Comparison of ENCODE assay signal across 1 cellular context in the genomic region with DNA sequence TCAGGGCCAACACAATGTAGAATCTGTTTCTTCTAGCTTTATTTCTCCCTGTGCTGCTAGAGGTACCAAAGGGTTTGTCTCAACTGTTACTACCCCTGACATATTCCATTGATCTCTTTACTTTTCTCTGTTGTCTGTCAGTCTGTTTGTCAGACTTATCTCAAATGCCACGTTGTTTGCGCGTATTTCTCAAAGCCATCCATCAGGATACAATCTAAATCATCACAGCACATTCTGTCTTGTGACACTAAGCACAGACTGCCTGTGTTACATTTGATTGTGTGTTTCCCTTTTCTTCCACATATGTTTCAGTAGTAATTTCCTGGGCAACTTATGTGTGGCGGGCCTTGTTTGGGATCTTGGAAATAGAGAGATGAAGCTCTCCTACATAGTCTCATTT.
TF ChIP-seq lines count a peak whose summit lies in the region.

No MANE protein-coding gene starts in this region.

TF ChIP-seq in K562, 482 proteins besides CTCF, POLR2A, EP300 and RAD21 (continued from another document and continues in another):
- TF ChIP-seq CHD2 (IDR thresholded peaks at IDR 0.05; ENCODE audit: low read depth, low read length) (no peak), MITF (IDR thresholded peaks at IDR 0.05) (peak; percentile 63; the same call in 1 of the 2 replicates), NFIC (IDR thresholded peaks at IDR 0.05) (no peak; the same call in 1 of the 2 replicates), MTA2 (IDR thresholded peaks at IDR 0.05; ENCODE audit: low read depth) (peak; percentile 81), ZNF24 (IDR thresholded peaks at IDR 0.05) (no peak), HDAC1 (IDR thresholded peaks at IDR 0.05) (0 out of 4 replicates have a peak, but pooled peaks of 1 of the 2 experiments have one; percentile 11), SETDB1 (IDR thresholded peaks at IDR 0.05; ENCODE audit: low read length) (no peak), SRSF7 (optimal IDR thresholded peaks at IDR 0.05; ENCODE audit: low read depth, low read length) (no peak), ETV6 (IDR thresholded peaks at IDR 0.05; ENCODE audit: borderline replicate concordance in 1 of 2, low read depth in 2 of 2, low read length in 1 of 2) (no peak), ETV6 (CRISPR knock-in tag; IDR thresholded peaks at IDR 0.05; ENCODE audit: borderline replicate concordance) (no peak), PRPF4 (IDR thresholded peaks at IDR 0.05; ENCODE audit: insufficient read depth, low read depth, low read length, poor library complexity, severe bottlenecking) (no peak), FOXK2 (conservative IDR thresholded peaks at IDR 0.05 in 1 of 2, IDR thresholded peaks at IDR 0.05 in 1 of 2; ENCODE audit: low read depth in 2 of 2) (no peak), ZNF589 (CRISPR knock-in tag; IDR thresholded peaks at IDR 0.05; ENCODE audit: low read depth) (no peak), ZNF668 (CRISPR knock-in tag; IDR thresholded peaks at IDR 0.05) (no peak), ZNF311 (CRISPR knock-in tag; IDR thresholded peaks at IDR 0.05) (no peak), ELF1 (tag; IDR thresholded peaks at IDR 0.05) (no peak), FOSL1 (tag; conservative IDR thresholded peaks at IDR 0.05) (no peak), SMC3 (conservative IDR thresholded peaks at IDR 0.05; ENCODE audit: insufficient read depth, low read depth, low read length) (no peak), ZFX (CRISPR knock-in tag; IDR thresholded peaks at IDR 0.05) (no peak), MAFF (IDR thresholded peaks at IDR 0.05; ENCODE audit: low read length) (no peak), SMARCA4 (IDR thresholded peaks at IDR 0.05) (peak; percentile 77), OTX1 (CRISPR knock-in tag; IDR thresholded peaks at IDR 0.05) (no peak), SNRNP70 (optimal IDR thresholded peaks at IDR 0.05; ENCODE audit: low read depth, low read length) (no peak), SAFB (IDR thresholded peaks at IDR 0.05; ENCODE audit: borderline replicate concordance, low read depth, low read length) (no peak), CXXC5 (CRISPR knock-in tag; IDR thresholded peaks at IDR 0.05) (peak; percentile 82), ZNF23 (CRISPR knock-in tag; IDR thresholded peaks at IDR 0.05) (no peak), TFAM (CRISPR knock-in tag; conservative IDR thresholded peaks at IDR 0.05) (no peak), ZNF609 (CRISPR knock-in tag; IDR thresholded peaks at IDR 0.05; ENCODE audit: borderline replicate concordance) (no peak), TCF7 (IDR thresholded peaks at IDR 0.05; ENCODE audit: borderline replicate concordance) (no peak), MCM5 (IDR thresholded peaks at IDR 0.05; ENCODE audit: low read depth) (no peak), ZNF143 (CRISPR knock-in tag; IDR thresholded peaks at IDR 0.05) (no peak), ZNF184 (CRISPR knock-in tag; IDR thresholded peaks at IDR 0.05) (no peak), ZNF408 (CRISPR knock-in tag; IDR thresholded peaks at IDR 0.05; ENCODE audit: low read depth) (no peak), ATF1 (CRISPR knock-in tag; IDR thresholded peaks at IDR 0.05) (no peak), ATF1 (tag; IDR thresholded peaks at IDR 0.05) (no peak), TAF1 (IDR thresholded peaks at IDR 0.05; ENCODE audit: control insufficient read depth, extremely low read depth, insufficient read depth, low read length, severe bottlenecking) (no peak), SMARCE1 (IDR thresholded peaks at IDR 0.05) (peak; percentile 43; the same call in 1 of the 2 replicates), GATAD2A (IDR thresholded peaks at IDR 0.05) (no peak), NUFIP1 (IDR thresholded peaks at IDR 0.05; ENCODE audit: partially characterized antibody) (no peak), TSC22D4 (tag; IDR thresholded peaks at IDR 0.05) (no peak), KDM1A (IDR thresholded peaks at IDR 0.05) (peak in 1 of 2 experiments; percentile 39; a peak in 1 of 4 replicates), HMG20A (CRISPR knock-in tag; conservative IDR thresholded peaks at IDR 0.05) (no peak), CEBPB (tag; IDR thresholded peaks at IDR 0.05) (no peak), HIVEP1 (CRISPR knock-in tag; IDR thresholded peaks at IDR 0.05) (no peak), NFXL1 (CRISPR knock-in tag; IDR thresholded peaks at IDR 0.05) (no peak), ZBED1 (IDR thresholded peaks at IDR 0.05) (no peak), JUNB (CRISPR knock-in tag; conservative IDR thresholded peaks at IDR 0.05) (no peak), ZNF584 (CRISPR knock-in tag; IDR thresholded peaks at IDR 0.05; ENCODE audit: low read depth) (no peak), CBX8 (IDR thresholded peaks at IDR 0.05; ENCODE audit: borderline replicate concordance, extremely low read depth, low read depth, low read length, poor library complexity, severe bottlenecking) (no peak), ZNF232 (CRISPR knock-in tag; IDR thresholded peaks at IDR 0.05) (no peak)
- TF ChIP-seq, protein P1, sequence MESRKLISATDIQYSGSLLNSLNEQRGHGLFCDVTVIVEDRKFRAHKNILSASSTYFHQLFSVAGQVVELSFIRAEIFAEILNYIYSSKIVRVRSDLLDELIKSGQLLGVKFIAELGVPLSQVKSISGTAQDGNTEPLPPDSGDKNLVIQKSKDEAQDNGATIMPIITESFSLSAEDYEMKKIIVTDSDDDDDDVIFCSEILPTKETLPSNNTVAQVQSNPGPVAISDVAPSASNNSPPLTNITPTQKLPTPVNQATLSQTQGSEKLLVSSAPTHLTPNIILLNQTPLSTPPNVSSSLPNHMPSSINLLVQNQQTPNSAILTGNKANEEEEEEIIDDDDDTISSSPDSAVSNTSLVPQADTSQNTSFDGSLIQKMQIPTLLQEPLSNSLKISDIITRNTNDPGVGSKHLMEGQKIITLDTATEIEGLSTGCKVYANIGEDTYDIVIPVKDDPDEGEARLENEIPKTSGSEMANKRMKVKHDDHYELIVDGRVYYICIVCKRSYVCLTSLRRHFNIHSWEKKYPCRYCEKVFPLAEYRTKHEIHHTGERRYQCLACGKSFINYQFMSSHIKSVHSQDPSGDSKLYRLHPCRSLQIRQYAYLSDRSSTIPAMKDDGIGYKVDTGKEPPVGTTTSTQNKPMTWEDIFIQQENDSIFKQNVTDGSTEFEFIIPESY (CRISPR knock-in tag; IDR thresholded peaks at IDR 0.05): no peak
- TF ChIP-seq, protein P2, sequence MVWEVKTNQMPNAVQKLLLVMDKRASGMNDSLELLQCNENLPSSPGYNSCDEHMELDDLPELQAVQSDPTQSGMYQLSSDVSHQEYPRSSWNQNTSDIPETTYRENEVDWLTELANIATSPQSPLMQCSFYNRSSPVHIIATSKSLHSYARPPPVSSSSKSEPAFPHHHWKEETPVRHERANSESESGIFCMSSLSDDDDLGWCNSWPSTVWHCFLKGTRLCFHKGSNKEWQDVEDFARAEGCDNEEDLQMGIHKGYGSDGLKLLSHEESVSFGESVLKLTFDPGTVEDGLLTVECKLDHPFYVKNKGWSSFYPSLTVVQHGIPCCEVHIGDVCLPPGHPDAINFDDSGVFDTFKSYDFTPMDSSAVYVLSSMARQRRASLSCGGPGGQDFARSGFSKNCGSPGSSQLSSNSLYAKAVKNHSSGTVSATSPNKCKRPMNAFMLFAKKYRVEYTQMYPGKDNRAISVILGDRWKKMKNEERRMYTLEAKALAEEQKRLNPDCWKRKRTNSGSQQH (CRISPR knock-in tag; IDR thresholded peaks at IDR 0.05): no peak
- TF ChIP-seq, protein P3, sequence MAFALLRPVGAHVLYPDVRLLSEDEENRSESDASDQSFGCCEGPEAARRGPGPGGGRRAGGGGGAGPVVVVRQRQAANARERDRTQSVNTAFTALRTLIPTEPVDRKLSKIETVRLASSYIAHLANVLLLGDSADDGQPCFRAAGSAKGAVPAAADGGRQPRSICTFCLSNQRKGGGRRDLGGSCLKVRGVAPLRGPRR (CRISPR knock-in tag; IDR thresholded peaks at IDR 0.05): no peak
- TF ChIP-seq, protein P4, sequence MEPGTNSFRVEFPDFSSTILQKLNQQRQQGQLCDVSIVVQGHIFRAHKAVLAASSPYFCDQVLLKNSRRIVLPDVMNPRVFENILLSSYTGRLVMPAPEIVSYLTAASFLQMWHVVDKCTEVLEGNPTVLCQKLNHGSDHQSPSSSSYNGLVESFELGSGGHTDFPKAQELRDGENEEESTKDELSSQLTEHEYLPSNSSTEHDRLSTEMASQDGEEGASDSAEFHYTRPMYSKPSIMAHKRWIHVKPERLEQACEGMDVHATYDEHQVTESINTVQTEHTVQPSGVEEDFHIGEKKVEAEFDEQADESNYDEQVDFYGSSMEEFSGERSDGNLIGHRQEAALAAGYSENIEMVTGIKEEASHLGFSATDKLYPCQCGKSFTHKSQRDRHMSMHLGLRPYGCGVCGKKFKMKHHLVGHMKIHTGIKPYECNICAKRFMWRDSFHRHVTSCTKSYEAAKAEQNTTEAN (CRISPR knock-in tag; IDR thresholded peaks at IDR 0.05): no peak
- TF ChIP-seq, protein P5, sequence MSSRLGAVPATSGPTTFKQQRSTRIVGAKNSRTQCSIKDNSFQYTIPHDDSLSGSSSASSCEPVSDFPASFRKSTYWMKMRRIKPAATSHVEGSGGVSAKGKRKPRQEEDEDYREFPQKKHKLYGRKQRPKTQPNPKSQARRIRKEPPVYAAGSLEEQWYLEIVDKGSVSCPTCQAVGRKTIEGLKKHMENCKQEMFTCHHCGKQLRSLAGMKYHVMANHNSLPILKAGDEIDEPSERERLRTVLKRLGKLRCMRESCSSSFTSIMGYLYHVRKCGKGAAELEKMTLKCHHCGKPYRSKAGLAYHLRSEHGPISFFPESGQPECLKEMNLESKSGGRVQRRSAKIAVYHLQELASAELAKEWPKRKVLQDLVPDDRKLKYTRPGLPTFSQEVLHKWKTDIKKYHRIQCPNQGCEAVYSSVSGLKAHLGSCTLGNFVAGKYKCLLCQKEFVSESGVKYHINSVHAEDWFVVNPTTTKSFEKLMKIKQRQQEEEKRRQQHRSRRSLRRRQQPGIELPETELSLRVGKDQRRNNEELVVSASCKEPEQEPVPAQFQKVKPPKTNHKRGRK (tag; IDR thresholded peaks at IDR 0.05): no peak
- TF ChIP-seq, protein P6, sequence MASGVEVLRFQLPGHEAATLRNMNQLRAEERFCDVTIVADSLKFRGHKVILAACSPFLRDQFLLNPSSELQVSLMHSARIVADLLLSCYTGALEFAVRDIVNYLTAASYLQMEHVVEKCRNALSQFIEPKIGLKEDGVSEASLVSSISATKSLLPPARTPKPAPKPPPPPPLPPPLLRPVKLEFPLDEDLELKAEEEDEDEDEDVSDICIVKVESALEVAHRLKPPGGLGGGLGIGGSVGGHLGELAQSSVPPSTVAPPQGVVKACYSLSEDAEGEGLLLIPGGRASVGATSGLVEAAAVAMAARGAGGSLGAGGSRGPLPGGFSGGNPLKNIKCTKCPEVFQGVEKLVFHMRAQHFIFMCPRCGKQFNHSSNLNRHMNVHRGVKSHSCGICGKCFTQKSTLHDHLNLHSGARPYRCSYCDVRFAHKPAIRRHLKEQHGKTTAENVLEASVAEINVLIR (CRISPR knock-in tag; IDR thresholded peaks at IDR 0.05): no peak
